In the genomic region with DNA sequence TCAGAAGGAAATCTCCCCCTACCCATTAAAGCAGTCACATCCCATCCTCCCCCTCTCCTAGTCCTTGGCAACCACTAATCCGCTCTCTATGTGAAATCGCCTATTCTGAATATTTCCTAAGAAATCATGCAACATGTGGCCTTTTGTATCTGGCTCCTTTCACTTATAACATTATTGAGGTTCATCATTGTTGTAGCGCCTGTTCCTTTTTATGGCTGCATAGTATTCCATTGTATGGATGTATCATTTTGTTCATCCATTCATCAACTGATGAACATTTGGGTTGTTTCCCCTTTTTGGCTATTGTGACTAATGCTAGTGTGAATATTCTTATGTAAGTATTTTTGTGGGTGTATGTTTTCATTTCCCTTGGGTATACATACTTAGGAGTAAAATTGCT, we compare ENCODE assay signal across 8 cellular contexts. TPM values are rescaled to one million over a fixed set of nuclear protein-coding genes. Genes with fewer than 3 reads are reported as not detected.
DNase-seq lines count a peak whose midpoint lies in the region; ATAC-seq, FAIRE-seq and TF ChIP-seq lines count a peak whose summit lies in the region.
"Not testable (repeated sequence)": the region's sequence is repeated elsewhere in the genome, so short reads cannot be mapped to it uniquely, and the experiment has no call there.

No MANE protein-coding gene starts in this region.

- intact Hi-C loops in PC-3 (cut with micrococcal nuclease) = not testable (repeated sequence)

- peaks cover 48% of the 10 kb centered on the region for H3K4me1 Mint-ChIP-seq in activated CD8-positive, alpha-beta T cell treated with anti-CD3 and anti-CD28 coated beads, Interleukin-2, amount 10 ng/mL, durations not matched to agents 7 days and 5 days (ENCODE audit: low read depth)
- H3K4me1 Mint-ChIP-seq in glutamatergic neuron (ENCODE audit: low read depth, unreplicated experiment) = not testable (repeated sequence)
- peaks cover 47 to 54% of the 10 kb centered on the region in 2 donors for H3K4me1 Mint-ChIP-seq in natural killer cell treated with Interleukin-12 subunit alpha and Interleukin-12 subunit beta and Interleukin-15 and Interleukin-18, amount 100 ng/mL, for 72 hours (ENCODE audit: low read depth in 2 of 2)
- H3K4me1 Mint-ChIP-seq in stimulated activated naive CD8-positive, alpha-beta T cell treated with anti-CD3 and anti-CD28 coated beads, Interleukin-15, amount 100 ng/mL, for 72 hours = peaks cover 62% of the 10 kb centered on the region

- not testable (repeated sequence) for TF ChIP-seq CTCF in PC-3 (conservative IDR thresholded peaks at IDR 0.05; ENCODE audit: low read depth, low read length); glutamatergic neuron (IDR thresholded peaks at IDR 0.05; ENCODE audit: partially characterized antibody, unreplicated experiment)

- not testable (repeated sequence) for H3K27ac Mint-ChIP-seq in activated CD8-positive, alpha-beta T cell treated with anti-CD3 and anti-CD28 coated beads, Interleukin-2, amount 10 ng/mL, durations not matched to agents 7 days and 5 days; glutamatergic neuron (ENCODE audit: unreplicated experiment)
- H3K27ac Mint-ChIP-seq in natural killer cell treated with Interleukin-12 subunit alpha and Interleukin-12 subunit beta and Interleukin-15 and Interleukin-18, amount 100 ng/mL, for 72 hours = peak overlapping the region; percentile 24 to 28
- H3K27ac Mint-ChIP-seq in stimulated activated naive CD8-positive, alpha-beta T cell treated with anti-CD3 and anti-CD28 coated beads, Interleukin-15, amount 100 ng/mL, for 72 hours = peak overlapping the region in 1 of 2 donors; percentile 76

- peak overlapping the region in 1 of 11 experiments; percentile 89; a peak in 1 of 22 replicates for H3K27ac ChIP-seq in BLaER1 treated with 17β-estradiol and CSF1 and Interleukin-3, amounts not matched to agents 10 nM and 100 nM
- H3K27ac ChIP-seq in PC-3 (ENCODE audit: low read length) = not testable (repeated sequence)

- H3K4me2 ChIP-seq in BLaER1 treated with 17β-estradiol and CSF1 and Interleukin-3, amounts not matched to agents 10 nM and 100 nM = peak overlapping the region; percentile 77 to 94 (median 88); a peak in 20 of 22 replicates
- peak overlapping the region; percentile 92 for H3K4me2 ChIP-seq in PC-3 (ENCODE audit: low read length)

- CTCF ChIA-PET in PC-3 (lab: Charles Lee); activated CD8-positive, alpha-beta T cell treated with anti-CD3 and anti-CD28 coated beads, Interleukin-2, amount 10 ng/mL, durations not matched to agents 7 days and 5 days (lab: Charles Lee): not testable (repeated sequence)

- peaks cover 39% of the 10 kb centered on the region for H3K79me2 ChIP-seq in PC-3 (ENCODE audit: low read length)

- not testable (repeated sequence) for H3K9me2 ChIP-seq in PC-3 (replicated peaks; ENCODE audit: low read length)

- not testable (repeated sequence) for ATAC-seq in PC-3; activated CD8-positive, alpha-beta T cell treated with anti-CD3 and anti-CD28 coated beads, Interleukin-2, amount 10 ng/mL, durations not matched to agents 7 days and 5 days; natural killer cell treated with Interleukin-12 subunit alpha and Interleukin-12 subunit beta and Interleukin-15 and Interleukin-18, amount 100 ng/mL, for 72 hours; stimulated activated naive CD8-positive, alpha-beta T cell treated with anti-CD3 and anti-CD28 coated beads, Interleukin-15, amount 100 ng/mL, for 72 hours

- H3K9ac ChIP-seq in BLaER1 treated with 17β-estradiol and CSF1 and Interleukin-3, amounts not matched to agents 10 nM and 100 nM; PC-3 (ENCODE audit: low read length); adipocyte (ENCODE audit: low read length): not testable (repeated sequence)

- H3K36me3 Mint-ChIP-seq in activated CD8-positive, alpha-beta T cell treated with anti-CD3 and anti-CD28 coated beads, Interleukin-2, amount 10 ng/mL, durations not matched to agents 7 days and 5 days (ENCODE audit: low read depth) = peaks cover 43% of the 10 kb centered on the region
- H3K36me3 Mint-ChIP-seq in glutamatergic neuron (ENCODE audit: unreplicated experiment) = not testable (repeated sequence)
- H3K36me3 Mint-ChIP-seq in natural killer cell treated with Interleukin-12 subunit alpha and Interleukin-12 subunit beta and Interleukin-15 and Interleukin-18, amount 100 ng/mL, for 72 hours = peaks cover 24% of the 10 kb centered on the region

- POLR2A ChIA-PET in PC-3 (lab: Charles Lee; ENCODE audit: unreplicated experiment); activated CD8-positive, alpha-beta T cell treated with anti-CD3 and anti-CD28 coated beads, Interleukin-2, amount 10 ng/mL, durations not matched to agents 7 days and 5 days (lab: Charles Lee): not testable (repeated sequence)

- not testable (repeated sequence) for BruUV-seq in PC-3 (replicated peaks; lab: Mats Ljungman, UMichigan)

- not testable (repeated sequence) for H3K27me3 ChIP-seq in BLaER1 treated with 17β-estradiol and CSF1 and Interleukin-3, amounts not matched to agents 10 nM and 100 nM; PC-3 (ENCODE audit: low read length); adipocyte (replicated peaks; ENCODE audit: control insufficient read depth, insufficient read depth, low read length)

- H3K27me3 Mint-ChIP-seq in activated CD8-positive, alpha-beta T cell treated with anti-CD3 and anti-CD28 coated beads, Interleukin-2, amount 10 ng/mL, durations not matched to agents 7 days and 5 days (ENCODE audit: low read depth); glutamatergic neuron (ENCODE audit: unreplicated experiment); natural killer cell treated with Interleukin-12 subunit alpha and Interleukin-12 subunit beta and Interleukin-15 and Interleukin-18, amount 100 ng/mL, for 72 hours; stimulated activated naive CD8-positive, alpha-beta T cell treated with anti-CD3 and anti-CD28 coated beads, Interleukin-15, amount 100 ng/mL, for 72 hours: not testable (repeated sequence)

- H3F3A ChIP-seq in PC-3 (ENCODE audit: low read length, unreplicated experiment) = not testable (repeated sequence)

- H3K4me1 ChIP-seq in BLaER1 treated with 17β-estradiol and CSF1 and Interleukin-3, amounts not matched to agents 10 nM and 100 nM = peaks cover 6 to 46% (median 11%) of the 10 kb centered on the region in 10 experiments; a peak in 18 of 20 replicates
- H3K4me1 ChIP-seq in PC-3 (ENCODE audit: insufficient read depth, low read length) = not testable (repeated sequence)
- peaks cover 15% of the 10 kb centered on the region for H3K4me1 ChIP-seq in adipocyte (ENCODE audit: control insufficient read depth, insufficient read depth, low read length)

- not testable (repeated sequence) for TF ChIP-seq POLR2A in H54 (IDR thresholded peaks at IDR 0.05; ENCODE audit: low read depth, low read length)

- H3K4me3 Mint-ChIP-seq in activated CD8-positive, alpha-beta T cell treated with anti-CD3 and anti-CD28 coated beads, Interleukin-2, amount 10 ng/mL, durations not matched to agents 7 days and 5 days = peak overlapping the region; percentile 44
- peak overlapping the region; percentile 78 for H3K4me3 Mint-ChIP-seq in glutamatergic neuron (ENCODE audit: unreplicated experiment)
- H3K4me3 Mint-ChIP-seq in natural killer cell treated with Interleukin-12 subunit alpha and Interleukin-12 subunit beta and Interleukin-15 and Interleukin-18, amount 100 ng/mL, for 72 hours = peak overlapping the region; percentile 99
- peak overlapping the region; percentile 43 to 76 for H3K4me3 Mint-ChIP-seq in stimulated activated naive CD8-positive, alpha-beta T cell treated with anti-CD3 and anti-CD28 coated beads, Interleukin-15, amount 100 ng/mL, for 72 hours

- not testable (repeated sequence) for H3K9me3 Mint-ChIP-seq in activated CD8-positive, alpha-beta T cell treated with anti-CD3 and anti-CD28 coated beads, Interleukin-2, amount 10 ng/mL, durations not matched to agents 7 days and 5 days (ENCODE audit: insufficient read depth); glutamatergic neuron (ENCODE audit: unreplicated experiment); natural killer cell treated with Interleukin-12 subunit alpha and Interleukin-12 subunit beta and Interleukin-15 and Interleukin-18, amount 100 ng/mL, for 72 hours
- H3K9me3 Mint-ChIP-seq in stimulated activated naive CD8-positive, alpha-beta T cell treated with anti-CD3 and anti-CD28 coated beads, Interleukin-15, amount 100 ng/mL, for 72 hours = peaks cover 17 to 20% of the 10 kb centered on the region in 2 donors

- peak overlapping the region in 7 of 10 experiments; percentile 87 to 98 (median 90); a peak in 8 of 20 replicates for H3K4me3 ChIP-seq in BLaER1 treated with 17β-estradiol and CSF1 and Interleukin-3, amounts not matched to agents 10 nM and 100 nM
- H3K4me3 ChIP-seq in PC-3 (ENCODE audit: low read length) = peak overlapping the region; percentile 86; the same call in 1 of the 2 replicates
- H3K4me3 ChIP-seq in adipocyte (ENCODE audit: low read length) = peak overlapping the region; percentile 99

- FAIRE-seq in H54 (lab: Jason Lieb, UNC) = peak; percentile 58

- H3K36me3 ChIP-seq in BLaER1 treated with 17β-estradiol and CSF1 and Interleukin-3, amounts not matched to agents 10 nM and 100 nM = peaks cover 21 to 53% (median 30%) of the 10 kb centered on the region in 11 experiments
- H3K36me3 ChIP-seq in PC-3 (ENCODE audit: low read depth, low read length); adipocyte (ENCODE audit: control insufficient read depth, insufficient read depth, low read length, severe bottlenecking): not testable (repeated sequence)

- not testable (repeated sequence) for DNase-seq in H54 (ENCODE audit: insufficient read length, low spot score); PC-3; activated CD8-positive, alpha-beta T cell treated with anti-CD3 and anti-CD28 coated beads, Interleukin-2, amount 10 ng/mL, durations not matched to agents 7 days and 5 days; adipocyte (ENCODE audit: low read depth); glutamatergic neuron; natural killer cell treated with Interleukin-12 subunit alpha and Interleukin-12 subunit beta and Interleukin-15 and Interleukin-18, amount 100 ng/mL, for 72 hours (ENCODE audit: low spot score); stimulated activated naive CD8-positive, alpha-beta T cell treated with anti-CD3 and anti-CD28 coated beads, Interleukin-15, amount 100 ng/mL, for 72 hours

- H4K20me1 ChIP-seq in BLaER1 treated with 17β-estradiol and CSF1 and Interleukin-3, amounts not matched to agents 10 nM and 100 nM = peaks cover 0 to 20% (median 5%) of the 10 kb centered on the region in 11 experiments; a peak in 10 of 22 replicates
- H4K20me1 ChIP-seq in PC-3 (ENCODE audit: low read length) = not testable (repeated sequence)

- H2AFZ ChIP-seq in PC-3 (ENCODE audit: low read length) = not testable (repeated sequence)

- peaks cover 0 to 13% (median 5%) of the 10 kb centered on the region in 11 experiments; a peak in 9 of 22 replicates for H3K9me3 ChIP-seq in BLaER1 treated with 17β-estradiol and CSF1 and Interleukin-3, amounts not matched to agents 10 nM and 100 nM (replicated peaks in 1 of 11)
- H3K9me3 ChIP-seq in PC-3 (ENCODE audit: low read length); adipocyte (ENCODE audit: control insufficient read depth, low read length): not testable (repeated sequence)

RNA-seq across cellular contexts. Expression of gene FRG1, which starts 1.7 kb away (rescaled TPM):
- total RNA-seq in PC-3 (2014; rRNA removed) = 19.0 and 22.4 TPM in 2 replicates
- total RNA-seq in activated CD8-positive, alpha-beta T cell treated with anti-CD3 and anti-CD28 coated beads, Interleukin-2, amount 10 ng/mL, durations not matched to agents 7 days and 5 days = 10 to 100 TPM; 55.3 to 57.8 TPM
- 46.0 TPM for total RNA-seq in glutamatergic neuron (ENCODE audit: unreplicated experiment)
- total RNA-seq in natural killer cell treated with Interleukin-12 subunit alpha and Interleukin-12 subunit beta and Interleukin-15 and Interleukin-18, amount 100 ng/mL, for 72 hours = 10 to 100 TPM; 27.5 to 51.5 TPM

Comparison
In these comparisons a context has a peak if more than half of its experiments do, and no peak if none do; other contexts are left out.
1. H3K4me3 Mint-ChIP-seq: peak in every context shown above with its lines; median percentile 99 in natural killer cell treated with Interleukin-12 subunit alpha and Interleukin-12 subunit beta and Interleukin-15 and Interleukin-18, amount 100 ng/mL, for 72 hours; 78 in glutamatergic neuron; 60 in stimulated activated naive CD8-positive, alpha-beta T cell treated with anti-CD3 and anti-CD28 coated beads, Interleukin-15, amount 100 ng/mL, for 72 hours; 44 in activated CD8-positive, alpha-beta T cell treated with anti-CD3 and anti-CD28 coated beads, Interleukin-2, amount 10 ng/mL, durations not matched to agents 7 days and 5 days.